Comparison of ENCODE assay signal across 16 cellular contexts in the genomic region with DNA sequence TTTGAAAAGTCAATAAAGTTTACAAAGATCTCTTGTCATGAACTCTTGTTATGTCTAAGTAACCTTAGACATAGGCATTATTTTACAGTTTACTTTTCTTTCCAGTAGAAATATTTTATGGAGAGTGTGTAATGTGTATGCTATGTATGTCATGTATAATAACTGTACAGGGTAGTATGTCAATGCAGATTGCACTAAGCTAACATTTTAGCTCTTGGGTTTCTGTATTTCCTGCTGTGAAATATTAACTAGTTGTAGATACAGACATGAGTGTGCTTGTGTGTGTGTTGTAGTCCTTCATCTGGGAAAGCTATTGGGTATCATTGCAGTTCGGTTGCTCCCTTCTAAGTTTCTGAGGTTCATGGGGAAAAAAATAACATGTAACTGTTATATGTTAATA.
A peak's percentile ranks its signal among the peaks of the same experiment; 100 is the strongest.
DNase-seq lines count a peak whose midpoint lies in the region; ATAC-seq and TF ChIP-seq lines count a peak whose summit lies in the region.
"Had no signal": no experiment of that assay in that cellular context is flagged by ENCODE, and none has a peak within 500 bp of the region (broad histone marks: within the 10 kb centered on the region; RNA-seq: fewer than 3 reads in every experiment).

No MANE protein-coding gene starts in this region.

- H3K27ac ChIP-seq in endodermal cell (ENCODE audit: low read depth, low read length) (no peak overlapping the region), upper lobe of left lung (no peak overlapping the region)

- no peak for ATAC-seq in HG03457 (IDR thresholded peaks at IDR 0.05; ENCODE audit: unreplicated experiment)
- no peak for ATAC-seq in HG02610 (IDR thresholded peaks at IDR 0.05; ENCODE audit: unreplicated experiment)
- ATAC-seq in upper lobe of left lung (ENCODE audit: low FRiP score in 2 of 2) = no peak

- no peak overlapping the region for H3K9ac ChIP-seq in endodermal cell (ENCODE audit: extremely low read depth, low read length, poor library complexity, severe bottlenecking)
- H3K9ac ChIP-seq: BLaER1 treated with 17β-estradiol and CSF1 and Interleukin-3, amounts not matched to agents 10 nM and 100 nM had no signal

- H3K4me1 ChIP-seq in endodermal cell (ENCODE audit: control insufficient read depth, insufficient read depth, low read length) (peaks cover 24% of the 10 kb centered on the region), upper lobe of left lung (peaks cover 10 to 49% (median 36%) of the 10 kb centered on the region in 4 donors)

- H3K27me3 Mint-ChIP-seq in endodermal cell (ENCODE audit: insufficient read depth) = no peaks in the 10 kb centered on the region
- no peaks in the 10 kb centered on the region for H3K27me3 Mint-ChIP-seq in nephron (ENCODE audit: low read depth)

- no peak for TF ChIP-seq POLR2A in upper lobe of left lung (IDR thresholded peaks at IDR 0.05)

- H3K9me3 Mint-ChIP-seq in endodermal cell (no peaks in the 10 kb centered on the region), nephron (no peaks in the 10 kb centered on the region)

- peak; percentile 65 for DNase-seq in DMS53 (lab: John Stamatoyannopoulos, UW)
- peak; percentile 36 for DNase-seq in NCI-H146 treated with DMSO at 0.1 percent for 48 hours (lab: John Stamatoyannopoulos, UW; ENCODE audit: unreplicated experiment)
- DNase-seq in endodermal cell = no peak
- no peak for DNase-seq in DMS79 treated with DMSO at 0.1 percent for 48 hours (lab: John Stamatoyannopoulos, UW)
- no peak for DNase-seq in upper lobe of left lung
- DNase-seq: activated gamma-delta T cell treated with Interleukin-2 at 50 U/mL for 16 hours; GDM1; NCI-H1105; NCI-H510A treated with DMSO at 0.1 percent for 48 hours; RPMI8226; stimulated activated CD4-positive, alpha-beta T cell treated with anti-CD3 and anti-CD28 coated beads, Interleukin-2, amount 100 ng/mL, for 24 hours had no signal

- TF ChIP-seq CTCF in endodermal cell (conservative IDR thresholded peaks at IDR 0.05) (no peak), nephron (IDR thresholded peaks at IDR 0.05; ENCODE audit: unreplicated experiment in 3 of 3) (no peak), upper lobe of left lung (IDR thresholded peaks at IDR 0.05) (no peak)

- H3K36me3 Mint-ChIP-seq in endodermal cell (ENCODE audit: low read depth) (peaks cover 2% of the 10 kb centered on the region), nephron (ENCODE audit: low read depth) (no peaks in the 10 kb centered on the region)

- H3K27me3 ChIP-seq in endodermal cell (ENCODE audit: control insufficient read depth, insufficient read depth, low read length, poor library complexity, severe bottlenecking) (no peaks in the 10 kb centered on the region), upper lobe of left lung (no peaks in the 10 kb centered on the region)
- H3K27me3 ChIP-seq: BLaER1 treated with 17β-estradiol and CSF1 and Interleukin-3, amounts not matched to agents 10 nM and 100 nM had no signal

- no peak overlapping the region for H3K4me3 Mint-ChIP-seq in endodermal cell
- H3K4me3 Mint-ChIP-seq in nephron = no peak overlapping the region

- no peaks in the 10 kb centered on the region for H3K9me3 ChIP-seq in endodermal cell (ENCODE audit: control insufficient read depth, low read length)
- H3K9me3 ChIP-seq in upper lobe of left lung = no peaks in the 10 kb centered on the region
- H3K9me3 ChIP-seq: BLaER1 treated with 17β-estradiol and CSF1 and Interleukin-3, amounts not matched to agents 10 nM and 100 nM; HAP-1 had no signal

- no peak for TF ChIP-seq EP300 in upper lobe of left lung (IDR thresholded peaks at IDR 0.05)

- H3K36me3 ChIP-seq in endodermal cell (ENCODE audit: control insufficient read depth, insufficient read depth, low read length) (no peaks in the 10 kb centered on the region), upper lobe of left lung (no peaks in the 10 kb centered on the region)
- H3K36me3 ChIP-seq: HAP-1 had no signal

- peaks cover 57% of the 10 kb centered on the region for H3K4me1 Mint-ChIP-seq in endodermal cell
- H3K4me1 Mint-ChIP-seq in nephron = peaks cover 36% of the 10 kb centered on the region

- 91% methylated on average over 1 of the region's 1 CpG; no CpG with 5 or more reads in 1 of the 2 experiments for WGBS in endodermal cell (ENCODE audit: insufficient coverage in 1 of 2, insufficient read length in 1 of 2), 2 experiments
- 61 to 81% methylated on average over 1 of the region's 1 CpG for WGBS in upper lobe of left lung, 2 donors

- peak overlapping the region; percentile 84 for H3K27ac Mint-ChIP-seq in endodermal cell
- H3K27ac Mint-ChIP-seq in nephron = peak overlapping the region; percentile 47 to 51 (median 51)

- no peak overlapping the region for H3K4me3 ChIP-seq in endodermal cell (ENCODE audit: low read length)
- H3K4me3 ChIP-seq in upper lobe of left lung = no peak overlapping the region
- H3K4me3 ChIP-seq: BLaER1 treated with 17β-estradiol and CSF1 and Interleukin-3, amounts not matched to agents 10 nM and 100 nM; HAP-1 had no signal

Comparison
In these comparisons a context has a peak if more than half of its experiments do, and no peak if none do; other contexts are left out.
1. DNase-seq: peak in DMS53 (single experiment) and NCI-H146 treated with DMSO at 0.1 percent for 48 hours (single experiment); none in endodermal cell (single experiment), DMS79 treated with DMSO at 0.1 percent for 48 hours (single experiment) and upper lobe of left lung (0 of 2).